ENCODE assay signal across 13 cellular contexts in genomic region chr7:41045556-41046123, GRCh38.
DNase-seq lines count a peak whose midpoint lies in the region; ATAC-seq, FAIRE-seq and TF ChIP-seq lines count a peak whose summit lies in the region.
"Had no signal": no experiment of that assay in that cellular context is flagged by ENCODE, and none has a peak within 500 bp of the region (broad histone marks: within the 10 kb centered on the region; RNA-seq: fewer than 3 reads in every experiment).

No MANE protein-coding gene starts in this region.

- H3K79me2 ChIP-seq in endothelial cell of umbilical vein (ENCODE audit: control insufficient read depth, insufficient read depth, low read length): no peaks in the 10 kb centered on the region

- H2AFZ ChIP-seq in endothelial cell of umbilical vein (ENCODE audit: low read depth, low read length): no peak overlapping the region

- H3K4me1 Mint-ChIP-seq in naive thymus-derived CD4-positive, alpha-beta T cell: no peaks in the 10 kb centered on the region
- H3K4me1 Mint-ChIP-seq in type B pancreatic cell (ENCODE audit: unreplicated experiment): peaks cover 17% of the 10 kb centered on the region
- no peaks in the 10 kb centered on the region for H3K4me1 Mint-ChIP-seq in activated T-helper 1 cell treated with anti-CD3 and anti-CD28 coated beads, Interleukin-12 subunit alpha, Interleukin-12 subunit beta, Interleukin-2, Interleukin-4 antibody, amounts not matched to agents 30 ng/mL and 10 ng/mL and 1 ng/mL, durations not matched to agents 14 hours and 24 hours and 36 hours (ENCODE audit: low read depth)
- H3K4me1 Mint-ChIP-seq: IgD-negative memory B cell had no signal

- TF ChIP-seq CTCF in GM12873 (IDR thresholded peaks at IDR 0.05; ENCODE audit: insufficient read depth, low read depth, low read length, missing control alignments) (peak; percentile 43), endothelial cell of umbilical vein (IDR thresholded peaks at IDR 0.05; ENCODE audit: extremely low read depth in 1 of 2, insufficient read depth in 1 of 2, low read depth in 1 of 2, low read length in 2 of 2) (peak in 1 of 2 donors; percentile 23), type B pancreatic cell (conservative IDR thresholded peaks at IDR 0.05) (no peak), testis (IDR thresholded peaks at IDR 0.05) (no peak)

- dilution Hi-C loops in endothelial cell of umbilical vein (cut with MboI; ENCODE audit: extremely low pct_ligation_motif_present, low sequenced_read_pairs): no loop called here

- no peaks in the 10 kb centered on the region for H3K36me3 ChIP-seq in endothelial cell of umbilical vein (ENCODE audit: control insufficient read depth in 2 of 2, extremely low read depth in 1 of 2, insufficient read depth in 2 of 2, low read length in 2 of 2)
- no peaks in the 10 kb centered on the region for H3K36me3 ChIP-seq in naive thymus-derived CD4-positive, alpha-beta T cell (ENCODE audit: control insufficient read depth in 2 of 3, insufficient read depth in 3 of 3, low read length in 3 of 3)
- H3K36me3 ChIP-seq in testis (ENCODE audit: low read depth, missing control alignments): no peaks in the 10 kb centered on the region

- no peaks in the 10 kb centered on the region for H3K27me3 Mint-ChIP-seq in naive thymus-derived CD4-positive, alpha-beta T cell
- H3K27me3 Mint-ChIP-seq in type B pancreatic cell: no peaks in the 10 kb centered on the region
- no peaks in the 10 kb centered on the region for H3K27me3 Mint-ChIP-seq in activated T-helper 1 cell treated with anti-CD3 and anti-CD28 coated beads, Interleukin-12 subunit alpha, Interleukin-12 subunit beta, Interleukin-2, Interleukin-4 antibody, amounts not matched to agents 30 ng/mL and 10 ng/mL and 1 ng/mL, durations not matched to agents 14 hours and 24 hours and 36 hours (ENCODE audit: insufficient read depth)
- H3K27me3 Mint-ChIP-seq: IgD-negative memory B cell had no signal

- CTCF ChIA-PET in endothelial cell of umbilical vein (lab: Charles Lee): interaction anchor here (0.9 to 3.5 kb wide), 4 partner anchors 651 to 666 kb away, joined by 4 to 21 read pairs (median 7); partner anchors contain the start of gene INHBA
- CTCF ChIA-PET in naive thymus-derived CD4-positive, alpha-beta T cell (lab: Charles Lee): no interaction called here

- H3K36me3 Mint-ChIP-seq in naive thymus-derived CD4-positive, alpha-beta T cell: no peaks in the 10 kb centered on the region
- H3K36me3 Mint-ChIP-seq in type B pancreatic cell: no peaks in the 10 kb centered on the region
- no peaks in the 10 kb centered on the region for H3K36me3 Mint-ChIP-seq in activated T-helper 1 cell treated with anti-CD3 and anti-CD28 coated beads, Interleukin-12 subunit alpha, Interleukin-12 subunit beta, Interleukin-2, Interleukin-4 antibody, amounts not matched to agents 30 ng/mL and 10 ng/mL and 1 ng/mL, durations not matched to agents 14 hours and 24 hours and 36 hours (ENCODE audit: low read depth)
- H3K36me3 Mint-ChIP-seq: IgD-negative memory B cell had no signal

- H4K20me1 ChIP-seq in endothelial cell of umbilical vein (replicated peaks; ENCODE audit: control insufficient read depth, extremely low read depth, insufficient read depth, low read length): no peaks in the 10 kb centered on the region

- no peak overlapping the region for H3K4me3 ChIP-seq in endothelial cell of umbilical vein (replicated peaks in 1 of 3; ENCODE audit: insufficient read depth in 1 of 3, low read depth in 1 of 3, low read length in 3 of 3)
- H3K4me3 ChIP-seq in naive thymus-derived CD4-positive, alpha-beta T cell (ENCODE audit: low read length): no peak overlapping the region
- H3K4me3 ChIP-seq in testis: no peak overlapping the region
- H3K4me3 ChIP-seq: SK-N-MC, skin epidermis had no signal

- H3K9me3 ChIP-seq in endothelial cell of umbilical vein (replicated peaks; ENCODE audit: control insufficient read depth, insufficient read depth, low read length): no peaks in the 10 kb centered on the region
- H3K9me3 ChIP-seq in naive thymus-derived CD4-positive, alpha-beta T cell (ENCODE audit: control insufficient read depth in 2 of 3, low read length in 3 of 3): no peaks in the 10 kb centered on the region
- no peaks in the 10 kb centered on the region for H3K9me3 ChIP-seq in testis

- BruUV-seq in endothelial cell of umbilical vein (replicated peaks; lab: Mats Ljungman, UMichigan): no TSS peak

- intact Hi-C loops in endothelial cell of umbilical vein (cut with micrococcal nuclease): loop anchor here (2.0 kb wide), 2 partner anchors 651 to 659 kb away; no protein-coding TSS in a partner anchor
- intact Hi-C loops in naive thymus-derived CD4-positive, alpha-beta T cell (cut with micrococcal nuclease): no loop called here
- intact Hi-C loops in activated T-helper 1 cell treated with anti-CD3 and anti-CD28 coated beads, Interleukin-12 subunit alpha, Interleukin-12 subunit beta, Interleukin-2, Interleukin-4 antibody, amounts not matched to agents 30 ng/mL and 10 ng/mL and 1 ng/mL, durations not matched to agents 14 hours and 24 hours and 36 hours (cut with micrococcal nuclease): no loop called here
- intact Hi-C loops in testis (cut with DNase I; ENCODE audit: low total_unique reads): no loop called here

- 86 to 97% methylated on average over 3 of the region's 3 CpGs for WGBS in testis, 2 donors

- no peaks in the 10 kb centered on the region for H3K27me3 ChIP-seq in endothelial cell of umbilical vein (ENCODE audit: control insufficient read depth in 2 of 2, insufficient read depth in 2 of 2, low read length in 2 of 2)
- H3K27me3 ChIP-seq in naive thymus-derived CD4-positive, alpha-beta T cell (ENCODE audit: control insufficient read depth in 2 of 2, insufficient read depth in 2 of 2, low read length in 2 of 2): no peaks in the 10 kb centered on the region
- H3K27me3 ChIP-seq in testis: no peaks in the 10 kb centered on the region

- H3K27ac Mint-ChIP-seq in naive thymus-derived CD4-positive, alpha-beta T cell: no peak overlapping the region
- no peak overlapping the region for H3K27ac Mint-ChIP-seq in type B pancreatic cell
- no peak overlapping the region for H3K27ac Mint-ChIP-seq in activated T-helper 1 cell treated with anti-CD3 and anti-CD28 coated beads, Interleukin-12 subunit alpha, Interleukin-12 subunit beta, Interleukin-2, Interleukin-4 antibody, amounts not matched to agents 30 ng/mL and 10 ng/mL and 1 ng/mL, durations not matched to agents 14 hours and 24 hours and 36 hours
- H3K27ac Mint-ChIP-seq: IgD-negative memory B cell had no signal

- no peak overlapping the region for H3K27ac ChIP-seq in endothelial cell of umbilical vein (ENCODE audit: insufficient read depth, low read depth, low read length)
- H3K27ac ChIP-seq in naive thymus-derived CD4-positive, alpha-beta T cell (ENCODE audit: low read depth, low read length): no peak overlapping the region
- no peak overlapping the region for H3K27ac ChIP-seq in testis
- H3K27ac ChIP-seq: SK-N-MC had no signal

- H3K4me2 ChIP-seq in endothelial cell of umbilical vein (ENCODE audit: insufficient read depth, low read length): no peak overlapping the region

- DNase-seq in NCI-H460 (ENCODE audit: extremely low read depth, low read depth) (peak; percentile 3), endothelial cell of umbilical vein (ENCODE audit: low read depth, low spot score) (peak; percentile 18), renal cortical epithelial cell (ENCODE audit: low read depth) (peak; percentile 55), type B pancreatic cell (ENCODE audit: extremely low spot score, unreplicated experiment) (no peak), testis (no peak)
- DNase-seq in naive thymus-derived CD4-positive, alpha-beta T cell: no peak
- no peak for DNase-seq in activated T-helper 1 cell treated with anti-CD3 and anti-CD28 coated beads, Interleukin-12 subunit alpha, Interleukin-12 subunit beta, Interleukin-2, Interleukin-4 antibody, amounts not matched to agents 30 ng/mL and 10 ng/mL and 1 ng/mL, durations not matched to agents 14 hours and 24 hours and 36 hours (ENCODE audit: low spot score)
- DNase-seq: cortex of kidney; stimulated activated naive CD8-positive, alpha-beta T cell treated with anti-CD3 and anti-CD28 coated beads, Interleukin-15, Interleukin-2, amounts not matched to agents 100 U/mL and 50 U/mL, for 24 hours had no signal

- POLR2A ChIA-PET in endothelial cell of umbilical vein (lab: Charles Lee): no interaction called here
- POLR2A ChIA-PET in naive thymus-derived CD4-positive, alpha-beta T cell (lab: Charles Lee): no interaction called here

- H3K9me3 Mint-ChIP-seq in naive thymus-derived CD4-positive, alpha-beta T cell: peaks cover 0 to 13% (median 4%) of the 10 kb centered on the region in 11 donors
- peaks cover 5% of the 10 kb centered on the region for H3K9me3 Mint-ChIP-seq in type B pancreatic cell
- peaks cover 11% of the 10 kb centered on the region for H3K9me3 Mint-ChIP-seq in activated T-helper 1 cell treated with anti-CD3 and anti-CD28 coated beads, Interleukin-12 subunit alpha, Interleukin-12 subunit beta, Interleukin-2, Interleukin-4 antibody, amounts not matched to agents 30 ng/mL and 10 ng/mL and 1 ng/mL, durations not matched to agents 14 hours and 24 hours and 36 hours

- H3K4me1 ChIP-seq in endothelial cell of umbilical vein (ENCODE audit: control insufficient read depth, extremely low read depth, insufficient read depth, low read length) (no peaks in the 10 kb centered on the region), testis (no peaks in the 10 kb centered on the region)
- no peaks in the 10 kb centered on the region for H3K4me1 ChIP-seq in naive thymus-derived CD4-positive, alpha-beta T cell (ENCODE audit: control insufficient read depth in 2 of 2, insufficient read depth in 2 of 2, low read length in 2 of 2)

- TF ChIP-seq POLR2A in endothelial cell of umbilical vein (IDR thresholded peaks at IDR 0.05; ENCODE audit: low read depth, low read length) (no peak), testis (IDR thresholded peaks at IDR 0.05) (no peak)

- H3K9ac ChIP-seq in endothelial cell of umbilical vein (replicated peaks; ENCODE audit: extremely low read depth, insufficient read depth, low read length): no peak overlapping the region

- no peak for FAIRE-seq in endothelial cell of umbilical vein (lab: Jason Lieb, UNC)

- no peak overlapping the region for H3K4me3 Mint-ChIP-seq in naive thymus-derived CD4-positive, alpha-beta T cell
- no peak overlapping the region for H3K4me3 Mint-ChIP-seq in type B pancreatic cell
- no peak overlapping the region for H3K4me3 Mint-ChIP-seq in activated T-helper 1 cell treated with anti-CD3 and anti-CD28 coated beads, Interleukin-12 subunit alpha, Interleukin-12 subunit beta, Interleukin-2, Interleukin-4 antibody, amounts not matched to agents 30 ng/mL and 10 ng/mL and 1 ng/mL, durations not matched to agents 14 hours and 24 hours and 36 hours
- H3K4me3 Mint-ChIP-seq: IgD-negative memory B cell had no signal

- no peak for ATAC-seq in naive thymus-derived CD4-positive, alpha-beta T cell
- ATAC-seq: stimulated activated naive CD8-positive, alpha-beta T cell treated with anti-CD3 and anti-CD28 coated beads, Interleukin-15, Interleukin-2, amounts not matched to agents 100 U/mL and 50 U/mL, for 24 hours had no signal

- H3K9me1 ChIP-seq in endothelial cell of umbilical vein (replicated peaks; ENCODE audit: control insufficient read depth, extremely low read depth, insufficient read depth, low read length): no peaks in the 10 kb centered on the region

TF ChIP-seq in endothelial cell of umbilical vein, 7 proteins besides CTCF, POLR2A, EP300 and RAD21 (continues in another document):
- no peak for TF ChIP-seq FOS (IDR thresholded peaks at IDR 0.05; ENCODE audit: borderline replicate concordance, insufficient read depth, low read length)

Comparison
In these comparisons a context has a peak if more than half of its experiments do, and no peak if none do; other contexts are left out.
1. DNase-seq: peak in NCI-H460 (single experiment), endothelial cell of umbilical vein (single experiment) and renal cortical epithelial cell (single experiment); none in naive thymus-derived CD4-positive, alpha-beta T cell (0 of 9), type B pancreatic cell (single experiment), activated T-helper 1 cell treated with anti-CD3 and anti-CD28 coated beads, Interleukin-12 subunit alpha, Interleukin-12 subunit beta, Interleukin-2, Interleukin-4 antibody, amounts not matched to agents 30 ng/mL and 10 ng/mL and 1 ng/mL, durations not matched to agents 14 hours and 24 hours and 36 hours (single experiment) and testis (single experiment).